19 cellular contexts compared by ENCODE assay signal in the genomic region with DNA sequence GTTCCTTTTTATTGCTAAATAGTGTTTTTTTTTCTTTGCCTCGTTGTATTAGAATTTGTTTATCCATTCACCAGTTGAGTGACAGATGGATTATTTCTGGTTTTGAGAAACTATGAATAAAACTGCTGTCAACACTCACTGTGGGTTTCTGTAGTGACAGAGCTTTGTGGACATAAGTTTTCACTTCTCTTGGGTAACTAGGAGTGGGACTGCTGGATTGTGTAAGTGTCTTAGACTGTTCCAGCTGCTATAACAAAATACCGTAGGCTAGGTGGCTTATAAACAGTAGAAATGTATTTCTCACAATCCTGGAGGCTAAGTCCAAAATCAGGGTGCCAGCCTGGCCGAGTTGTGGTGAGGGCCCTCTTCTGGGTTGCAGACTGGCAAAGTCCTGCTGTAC.
"Had no signal": no experiment of that assay in that cellular context is flagged by ENCODE, and none has a peak within 500 bp of the region (broad histone marks: within the 10 kb centered on the region; RNA-seq: fewer than 3 reads in every experiment).

No MANE protein-coding gene starts in this region.

- H3K4me2 ChIP-seq: hepatocyte had no signal

- H3K27ac Mint-ChIP-seq: activated naive CD4-positive, alpha-beta T cell treated with anti-CD3 and anti-CD28 coated beads, Interleukin-2, amount 10 ng/mL, durations not matched to agents 7 days and 5 days; stimulated activated naive CD8-positive, alpha-beta T cell treated with anti-CD3 and anti-CD28 coated beads, Interleukin-15, Interleukin-2, amounts not matched to agents 100 ng/mL and 50 ng/mL, for 24 hours had no signal

- H3K36me3 Mint-ChIP-seq: activated naive CD4-positive, alpha-beta T cell treated with anti-CD3 and anti-CD28 coated beads, Interleukin-2, amount 10 ng/mL, durations not matched to agents 7 days and 5 days; natural killer cell treated with Interleukin-12 subunit alpha and Interleukin-12 subunit beta and Interleukin-15 and Interleukin-18, amount 100 ng/mL, for 72 hours had no signal

- H3K4me1 ChIP-seq: breast epithelium, gastroesophageal sphincter, left ventricle myocardium inferior had no signal

- DNase-seq: activated gamma-delta T cell; activated naive CD4-positive, alpha-beta T cell treated with anti-CD3 and anti-CD28 coated beads, Interleukin-2, amount 10 ng/mL, durations not matched to agents 7 days and 5 days; activated T-cell treated with anti-CD3 and anti-CD28 coated beads, Interleukin-2, amount 50 U/mL, for 1 hour; amygdala; central memory CD4-positive, alpha-beta T cell; islet precursor cell; left ventricle myocardium inferior; mucosa of descending colon; right cardiac atrium; trophoblast cell had no signal

- H3K4me3 ChIP-seq: breast epithelium, gastroesophageal sphincter, hepatocyte, left ventricle myocardium inferior, lung, mucosa of descending colon, thoracic aorta had no signal

- H3K9me3 ChIP-seq: breast epithelium, gastroesophageal sphincter, left ventricle myocardium inferior, mucosa of descending colon, thoracic aorta had no signal

- FAIRE-seq: endothelial cell of umbilical vein, urothelium cell line had no signal

- H3K9me3 Mint-ChIP-seq: activated naive CD4-positive, alpha-beta T cell treated with anti-CD3 and anti-CD28 coated beads, Interleukin-2, amount 10 ng/mL, durations not matched to agents 7 days and 5 days; natural killer cell treated with Interleukin-12 subunit alpha and Interleukin-12 subunit beta and Interleukin-15 and Interleukin-18, amount 100 ng/mL, for 72 hours; stimulated activated naive CD8-positive, alpha-beta T cell treated with anti-CD3 and anti-CD28 coated beads, Interleukin-15, Interleukin-2, amounts not matched to agents 100 ng/mL and 50 ng/mL, for 24 hours had no signal

- H3K4me3 Mint-ChIP-seq: activated naive CD4-positive, alpha-beta T cell treated with anti-CD3 and anti-CD28 coated beads, Interleukin-2, amount 10 ng/mL, durations not matched to agents 7 days and 5 days; stimulated activated naive CD8-positive, alpha-beta T cell treated with anti-CD3 and anti-CD28 coated beads, Interleukin-15, Interleukin-2, amounts not matched to agents 100 ng/mL and 50 ng/mL, for 24 hours had no signal

- H3K27me3 ChIP-seq: breast epithelium, hepatocyte had no signal

- H3K27ac ChIP-seq: breast epithelium, gastroesophageal sphincter, hepatocyte, left ventricle myocardium inferior, thoracic aorta had no signal

- H2AFZ ChIP-seq: hepatocyte had no signal

- H3K36me3 ChIP-seq: breast epithelium, gastroesophageal sphincter, left ventricle myocardium inferior, thoracic aorta had no signal

- ATAC-seq: gastroesophageal sphincter, mucosa of descending colon, right cardiac atrium had no signal
